In genomic region chr1:2858676-2859075, GRCh38 we compare ENCODE assay signal across 18 cellular contexts. TPM values are rescaled to one million over a fixed set of nuclear protein-coding genes. Genes with fewer than 3 reads are reported as not detected.
DNase-seq lines count a peak whose midpoint lies in the region; ATAC-seq and TF ChIP-seq lines count a peak whose summit lies in the region.
"Had no signal": no experiment of that assay in that cellular context is flagged by ENCODE, and none has a peak within 500 bp of the region (broad histone marks: within the 10 kb centered on the region; RNA-seq: fewer than 3 reads in every experiment).

No MANE protein-coding gene starts in this region.

- no peak overlapping the region for H3K4me3 ChIP-seq in neural progenitor cell

- no peaks in the 10 kb centered on the region for H3K79me2 ChIP-seq in neural progenitor cell (ENCODE audit: low read depth)

- no peak for TF ChIP-seq CTCF in neural progenitor cell (IDR thresholded peaks at IDR 0.05)
- TF ChIP-seq CTCF in GM10266 (IDR thresholded peaks at IDR 0.05; ENCODE audit: control insufficient read depth, insufficient read depth, low read depth, missing control alignments) = no peak

- no peaks in the 10 kb centered on the region for H3F3A ChIP-seq in neural progenitor cell (ENCODE audit: low read depth)

- peaks cover 0 to 3% (median 2%) of the 10 kb centered on the region in 3 donors for H3K27me3 Mint-ChIP-seq in immature natural killer cell (ENCODE audit: low read depth in 3 of 3)
- peaks cover 8% of the 10 kb centered on the region for H3K27me3 Mint-ChIP-seq in neural progenitor cell (ENCODE audit: insufficient read depth, low read depth)

- H3K4me3 Mint-ChIP-seq in immature natural killer cell = no peak overlapping the region
- H3K4me3 Mint-ChIP-seq in neural progenitor cell = no peak overlapping the region
- H3K4me3 Mint-ChIP-seq: HFFc6 had no signal

- H2AFZ ChIP-seq in neural progenitor cell (replicated peaks) = no peak overlapping the region

- no peaks in the 10 kb centered on the region for H3K36me3 ChIP-seq in neural progenitor cell

- no peaks in the 10 kb centered on the region for H3K27me3 ChIP-seq in neural progenitor cell

- no peak overlapping the region for H3K9ac ChIP-seq in neural progenitor cell

- H3K9me3 ChIP-seq in neural progenitor cell (ENCODE audit: low read depth) = peaks cover 5% of the 10 kb centered on the region

- DNase-seq in Right ventricle myocardium inferior (ENCODE audit: missing footprints) = peak; percentile 11
- DNase-seq in cardiac septum (ENCODE audit: low spot score) = no peak
- no peak for DNase-seq in immature natural killer cell
- no peak for DNase-seq in neural progenitor cell (ENCODE audit: low spot score)
- DNase-seq in activated effector memory CD4-positive, alpha-beta T cell treated with anti-CD3 and anti-CD28 coated beads, Interleukin-2, amount 50 U/mL, for 16 hours = no peak
- DNase-seq in GM10266 (ENCODE audit: extremely low spot score) = no peak
- DNase-seq: ACHN; DMS79 treated with DMSO at 0.1 percent for 48 hours; HFFc6; KBM-7; NCI-H1105 treated with DMSO at 0.1 percent for 48 hours; NCI-H1694; NCI-H748 treated with DMSO at 0.1 percent for 48 hours; NK-92 treated with Interleukin-12 subunit alpha and Interleukin-12 subunit beta, amount 100 ng/mL, for 24 hours; SHP77 had no signal

- H3K4me1 ChIP-seq in neural progenitor cell = no peaks in the 10 kb centered on the region

- H3K9me3 Mint-ChIP-seq in immature natural killer cell = no peaks in the 10 kb centered on the region
- peaks cover 3% of the 10 kb centered on the region for H3K9me3 Mint-ChIP-seq in neural progenitor cell

- H3K27ac ChIP-seq in neural progenitor cell = no peak overlapping the region
- H3K27ac ChIP-seq: C4-2B had no signal

- H3K4me1 Mint-ChIP-seq in immature natural killer cell (peaks cover 0 to 1% of the 10 kb centered on the region in 2 donors), neural progenitor cell (peaks cover 18% of the 10 kb centered on the region)

- H4K20me1 ChIP-seq in neural progenitor cell (ENCODE audit: low read depth) = no peaks in the 10 kb centered on the region

- ATAC-seq in Right ventricle myocardium inferior (no peak), GM21360 (IDR thresholded peaks at IDR 0.05; ENCODE audit: unreplicated experiment) (no peak)
- ATAC-seq: HepG2 had no signal

- intact Hi-C loops in Right ventricle myocardium inferior (cut with DNase I) = no loop called here
- intact Hi-C loops in cardiac septum (cut with DNase I) = no loop called here

- no peaks in the 10 kb centered on the region for H3K36me3 Mint-ChIP-seq in immature natural killer cell
- no peaks in the 10 kb centered on the region for H3K36me3 Mint-ChIP-seq in neural progenitor cell

- peak overlapping the region in 5 of 6 donors; percentile 23 to 80 (median 65) for H3K27ac Mint-ChIP-seq in immature natural killer cell
- peak overlapping the region; percentile 32 for H3K27ac Mint-ChIP-seq in neural progenitor cell
- H3K27ac Mint-ChIP-seq: HFFc6 had no signal

- no peak overlapping the region for H3K4me2 ChIP-seq in neural progenitor cell

RNA-seq across cellular contexts. Expression of gene TTC34, which starts 57.2 kb away (rescaled TPM):
- total RNA-seq in Right ventricle myocardium inferior = 0.70 TPM
- total RNA-seq in cardiac septum = 0.35 TPM
- polyA plus RNA-seq in immature natural killer cell = under 1 TPM in 1 of 3 donors, not detected in 2; 0.07 TPM
- 0.09 and 0.87 TPM in 2 replicates for total RNA-seq in neural progenitor cell (ENCODE audit: low replicate concordance)
